In the genomic region with DNA sequence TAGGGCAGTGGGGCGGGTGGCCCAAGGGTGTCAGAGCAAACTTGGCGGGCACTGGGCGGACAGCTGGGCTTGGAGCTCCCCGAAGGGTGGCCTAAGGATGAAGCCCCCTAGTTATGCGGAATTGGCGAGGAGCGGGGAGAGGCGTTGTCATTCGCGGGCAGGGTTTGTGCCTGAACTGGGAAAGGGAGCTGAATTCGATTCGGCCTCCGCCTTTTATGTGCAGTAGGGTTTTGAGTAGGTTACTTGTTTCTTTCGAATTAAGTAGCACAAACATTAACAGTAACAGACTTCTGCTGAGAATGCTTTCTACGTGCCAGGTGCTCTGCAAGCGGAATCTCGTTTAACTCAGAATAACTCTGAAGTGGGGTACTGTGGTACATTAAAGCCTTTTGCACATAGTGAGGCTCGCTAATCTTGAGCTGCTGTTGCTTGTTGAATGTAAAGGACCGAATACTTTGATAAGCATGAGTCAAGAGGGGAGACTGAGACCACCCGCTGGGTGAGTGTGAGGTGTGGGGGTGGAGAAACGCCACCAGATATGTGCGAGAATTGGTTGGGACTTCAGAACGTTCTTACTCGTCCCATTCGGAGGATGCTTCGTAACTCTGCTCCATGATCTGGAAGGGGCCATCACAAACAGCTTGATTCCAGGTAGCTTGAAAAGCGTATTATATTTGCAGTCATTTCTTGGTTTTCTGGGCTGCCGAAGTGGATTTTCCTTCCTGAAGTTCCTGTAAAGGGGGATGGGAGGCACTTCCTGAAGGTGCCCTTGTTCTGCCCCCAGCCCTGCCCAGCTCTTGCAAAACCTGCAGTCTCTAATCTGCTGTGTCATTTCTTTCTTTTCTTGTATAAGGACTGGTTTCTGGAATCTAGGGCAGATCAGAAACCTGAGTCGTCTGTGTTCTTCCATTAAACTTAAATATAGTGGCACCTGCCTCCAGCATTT, we compare ENCODE assay signal across 8 cellular contexts. TPM values are rescaled to one million over a fixed set of nuclear protein-coding genes. Genes with fewer than 3 reads are reported as not detected.
DNase-seq lines count a peak whose midpoint lies in the region; ATAC-seq and TF ChIP-seq lines count a peak whose summit lies in the region.

No MANE protein-coding gene starts in this region.

- peak overlapping the region; percentile 54 for H3K4me3 ChIP-seq in BJ (ENCODE audit: low read depth, low read length)
- peak overlapping the region; percentile 89 for H3K4me3 ChIP-seq in WERI-Rb-1 (ENCODE audit: low read depth, low read length)
- H3K4me3 ChIP-seq in fibroblast of pulmonary artery (replicated peaks; ENCODE audit: low read depth, low read length) = peak overlapping the region; percentile 95

- H3K9me3 ChIP-seq in WERI-Rb-1 (ENCODE audit: severe bottlenecking) = no peaks in the 10 kb centered on the region

- CTCF ChIA-PET in BJ (lab: Yijun Ruan, JAX) = interaction anchor here (0.6 to 3.0 kb wide), 19 partner anchors 11 to 1287 kb away, joined by 3 to 26 read pairs (median 6); partner anchors contain the start of gene MYL9

- DNase-seq in BJ (ENCODE audit: low read depth) = no peak
- DNase-seq in HT1080 (ENCODE audit: low read depth) = peak; percentile 44
- DNase-seq in WERI-Rb-1 = no peak
- DNase-seq in fibroblast of pulmonary artery (ENCODE audit: low read depth) = peak; percentile 59
- peak; percentile 38 for DNase-seq in renal cortical epithelial cell (ENCODE audit: low read depth)
- no peak for DNase-seq in HuH-7.5 (ENCODE audit: low spot score)

- H3K27me3 ChIP-seq in BJ (ENCODE audit: control insufficient read depth, insufficient read depth, low read length) (no peaks in the 10 kb centered on the region), WERI-Rb-1 (ENCODE audit: insufficient read depth, low read depth, severe bottlenecking) (no peaks in the 10 kb centered on the region)

- no peak for TF ChIP-seq CTCF in BJ (IDR thresholded peaks at IDR 0.05; ENCODE audit: insufficient read depth, low read depth, low read length)
- TF ChIP-seq CTCF in WERI-Rb-1 (IDR thresholded peaks at IDR 0.05; ENCODE audit: low read depth, low read length) = no peak
- no peak for TF ChIP-seq CTCF in fibroblast of pulmonary artery (IDR thresholded peaks at IDR 0.05; ENCODE audit: low read length, missing control alignments)

- POLR2A ChIA-PET in BJ (lab: Charles Lee) = interaction anchor here (0.6 to 0.8 kb wide), 3 partner anchors 57 to 328 kb away, joined by 3 to 4 read pairs (median 3); partner anchors contain the start of gene DSN1

- ATAC-seq in GM18511 (IDR thresholded peaks at IDR 0.05; ENCODE audit: unreplicated experiment) (no peak), HG02938 (IDR thresholded peaks at IDR 0.05; ENCODE audit: unreplicated experiment) (no peak)

- H3K36me3 ChIP-seq in BJ (ENCODE audit: control insufficient read depth, insufficient read depth, low read length) (peaks cover 13% of the 10 kb centered on the region), WERI-Rb-1 (peaks cover 38% of the 10 kb centered on the region)

- peak overlapping the region; percentile 81 for H3K27ac ChIP-seq in WERI-Rb-1

RNA-seq across cellular contexts. Expression of gene RAB5IF, which starts 0.9 kb away (rescaled TPM):
- polyA plus RNA-seq in BJ (2011; rRNA removed) = 92.4 and 138 TPM in 2 replicates
- polyA minus RNA-seq in BJ (2011; rRNA and poly(A)+ RNA removed) = 22.7 and 36.8 TPM in 2 replicates
- 173 and 194 TPM in 2 replicates for total RNA-seq in HT1080 (2014; rRNA removed; shearing (Covaris generic))
- 137 and 138 TPM in 2 replicates for polyA plus RNA-seq in HT1080 (2015; cell fraction: cytosol; rRNA removed)
- polyA plus RNA-seq in HT1080 (2015; cell fraction: nucleus; rRNA removed) = 66.4 and 81.2 TPM in 2 replicates
- 97.6 and 117 TPM in 2 replicates for total RNA-seq in renal cortical epithelial cell

RNA-seq across cellular contexts. Expression of gene TGIF2, which starts 33.0 kb away (rescaled TPM):
- polyA plus RNA-seq in BJ (2011; rRNA removed) = 8.3 and 10.8 TPM in 2 replicates
- 9.2 and 15.1 TPM in 2 replicates for polyA minus RNA-seq in BJ (2011; rRNA and poly(A)+ RNA removed)
- 15.8 and 20.9 TPM in 2 replicates for total RNA-seq in HT1080 (2014; rRNA removed; shearing (Covaris generic))
- 19.7 and 21.7 TPM in 2 replicates for polyA plus RNA-seq in HT1080 (2015; cell fraction: cytosol; rRNA removed)
- polyA plus RNA-seq in HT1080 (2015; cell fraction: nucleus; rRNA removed) = 12.9 and 13.0 TPM in 2 replicates
- total RNA-seq in renal cortical epithelial cell = 13.4 and 21.5 TPM in 2 replicates

RNA-seq across cellular contexts. Expression of gene SLA2, which starts 39.6 kb away (rescaled TPM):
- polyA plus RNA-seq in BJ (2011; rRNA removed) = not detected in 2 replicates
- not detected in 2 replicates for polyA minus RNA-seq in BJ (2011; rRNA and poly(A)+ RNA removed)
- not detected in 2 replicates for total RNA-seq in HT1080 (2014; rRNA removed; shearing (Covaris generic))
- not detected in 2 replicates for polyA plus RNA-seq in HT1080 (2015; cell fraction: cytosol; rRNA removed)
- polyA plus RNA-seq in HT1080 (2015; cell fraction: nucleus; rRNA removed) = not detected in 2 replicates
- total RNA-seq in renal cortical epithelial cell = not detected in 2 replicates

Comparison
In these comparisons a context has a peak if more than half of its experiments do, and no peak if none do; other contexts are left out.
1. DNase-seq: peak in HT1080 (single experiment), fibroblast of pulmonary artery (single experiment) and renal cortical epithelial cell (single experiment); none in BJ (single experiment), WERI-Rb-1 (single experiment) and HuH-7.5 (single experiment).
2. Peak in every context shown above with its lines, with median percentiles within 50 percentile points of each other: H3K4me3 ChIP-seq.